Comparison of ENCODE assay signal across 19 cellular contexts in the genomic region with DNA sequence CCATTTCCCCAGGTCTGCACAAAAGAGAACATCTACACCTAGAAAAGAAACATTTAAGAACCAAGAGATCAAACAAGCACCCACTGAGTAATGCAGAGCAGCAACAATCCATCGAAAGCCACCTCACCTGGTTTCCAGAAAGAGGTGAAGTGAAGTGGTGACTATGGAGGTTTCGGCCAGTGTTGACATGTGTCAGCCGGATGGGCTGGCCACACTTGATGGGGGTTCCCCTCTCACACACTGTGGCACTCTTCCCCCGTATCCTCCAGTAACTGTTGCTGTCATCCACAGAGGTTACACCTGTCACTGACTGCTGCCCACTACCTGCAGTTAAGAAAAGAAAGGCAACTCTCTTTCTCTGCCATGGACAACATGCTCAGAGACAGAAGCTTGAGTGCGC.
"Had no signal": no experiment of that assay in that cellular context is flagged by ENCODE, and none has a peak within 500 bp of the region (broad histone marks: within the 10 kb centered on the region; RNA-seq: fewer than 3 reads in every experiment).

No MANE protein-coding gene starts in this region.

- DNase-seq: activated B cell treated with CpG ODN at 0.5 μM for 24 hours; activated CD4-positive, alpha-beta T cell treated with anti-CD3 and anti-CD28 coated beads, Interleukin-2, amount 10 ng/mL, durations not matched to agents 24 days and 14 days; activated CD8-positive, alpha-beta memory T cell treated with anti-CD3 and anti-CD28 coated beads, Interleukin-2, amount 50 U/mL, for 48 hours; activated effector memory CD4-positive, alpha-beta T cell treated with anti-CD3 and anti-CD28 coated beads, Interleukin-2, amount 50 U/mL, for 16 hours; activated naive CD4-positive, alpha-beta T cell treated with anti-CD3 and anti-CD28 coated beads, Interleukin-2, amount 50 U/mL, for 16 hours; activated T-cell treated with anti-CD3 and anti-CD28 coated beads, Interleukin-2, amount 50 U/mL, for 72 hours; aorta; effector CD4-positive, alpha-beta T cell; foreskin melanocyte; immature natural killer cell; naive B cell; stimulated activated CD4-positive, alpha-beta T cell treated with anti-CD3 and anti-CD28 coated beads, Interleukin-4, amount 100 ng/mL, for 24 hours; stimulated activated naive CD8-positive, alpha-beta T cell treated with anti-CD3 and anti-CD28 coated beads, Interleukin-15, amount 100 ng/mL, for 72 hours; tibial artery had no signal

- H3K27me3 Mint-ChIP-seq: activated B cell treated with CpG ODN at 0.5 μM for 24 hours; activated CD4-positive, alpha-beta T cell treated with anti-CD3 and anti-CD28 coated beads, Interleukin-2, amount 10 ng/mL, durations not matched to agents 24 days and 14 days; brain; naive B cell; stimulated activated naive CD8-positive, alpha-beta T cell treated with anti-CD3 and anti-CD28 coated beads, Interleukin-15, amount 100 ng/mL, for 72 hours had no signal

- H3K4me3 Mint-ChIP-seq: activated B cell treated with CpG ODN at 0.5 μM for 24 hours; activated CD4-positive, alpha-beta T cell treated with anti-CD3 and anti-CD28 coated beads, Interleukin-2, amount 10 ng/mL, durations not matched to agents 24 days and 14 days; activated T-cell treated with anti-CD3 and anti-CD28 coated beads, Interleukin-2, amount 50 U/mL, for 72 hours; immature natural killer cell; stimulated activated naive CD8-positive, alpha-beta T cell treated with anti-CD3 and anti-CD28 coated beads, Interleukin-15, amount 100 ng/mL, for 72 hours; T-helper 1 cell treated with Interleukin-12 subunit alpha and Interleukin-12 subunit beta and Interleukin-4 antibody, amounts not matched to agents 30 μg/mL and 1 μg/mL, for 36 hours had no signal

- H3K4me1 ChIP-seq: prostate gland had no signal

- H3K27me3 ChIP-seq: tibial artery had no signal

- H3K27ac ChIP-seq: prostate gland, tibial artery had no signal

- H3K9me3 Mint-ChIP-seq: activated B cell treated with CpG ODN at 0.5 μM for 24 hours; activated CD4-positive, alpha-beta T cell treated with anti-CD3 and anti-CD28 coated beads, Interleukin-2, amount 10 ng/mL, durations not matched to agents 24 days and 14 days; activated T-cell treated with anti-CD3 and anti-CD28 coated beads, Interleukin-2, amount 50 U/mL, for 72 hours; immature natural killer cell; naive B cell; stimulated activated naive CD8-positive, alpha-beta T cell treated with anti-CD3 and anti-CD28 coated beads, Interleukin-15, amount 100 ng/mL, for 72 hours; T-helper 1 cell treated with Interleukin-12 subunit alpha and Interleukin-12 subunit beta and Interleukin-4 antibody, amounts not matched to agents 30 μg/mL and 1 μg/mL, for 36 hours had no signal

- H3K27ac Mint-ChIP-seq: activated B cell treated with CpG ODN at 0.5 μM for 24 hours; activated CD4-positive, alpha-beta T cell treated with anti-CD3 and anti-CD28 coated beads, Interleukin-2, amount 10 ng/mL, durations not matched to agents 24 days and 14 days; activated T-cell treated with anti-CD3 and anti-CD28 coated beads, Interleukin-2, amount 50 U/mL, for 72 hours; naive B cell; stimulated activated naive CD8-positive, alpha-beta T cell treated with anti-CD3 and anti-CD28 coated beads, Interleukin-15, amount 100 ng/mL, for 72 hours; T-helper 1 cell treated with Interleukin-12 subunit alpha and Interleukin-12 subunit beta and Interleukin-4 antibody, amounts not matched to agents 30 μg/mL and 1 μg/mL, for 36 hours had no signal

- H3K4me3 ChIP-seq: lung, prostate gland, tibial artery had no signal

- ATAC-seq: left lobe of liver; stimulated activated naive CD8-positive, alpha-beta T cell treated with anti-CD3 and anti-CD28 coated beads, Interleukin-15, amount 100 ng/mL, for 72 hours had no signal
